ENCODE assay signal across 11 cellular contexts in genomic region chr9:134662143-134662876, GRCh38. TPM values are rescaled to one million over a fixed set of nuclear protein-coding genes. Genes with fewer than 3 reads are reported as not detected.
DNase-seq lines count a peak whose midpoint lies in the region; ATAC-seq and TF ChIP-seq lines count a peak whose summit lies in the region.
"Had no signal": no experiment of that assay in that cellular context is flagged by ENCODE, and none has a peak within 500 bp of the region (broad histone marks: within the 10 kb centered on the region; RNA-seq: fewer than 3 reads in every experiment).

No MANE protein-coding gene starts in this region.

- TF ChIP-seq POLR2A in breast epithelium (IDR thresholded peaks at IDR 0.05): no peak

- peak overlapping the region in 1 of 3 donors; percentile 5 for H3K4me3 ChIP-seq in breast epithelium
- H3K4me3 ChIP-seq in subcutaneous abdominal adipose tissue (ENCODE audit: low read depth in 1 of 5, low read length in 5 of 5): no peak overlapping the region

- intact Hi-C loops in breast epithelium (cut with DNase I; ENCODE audit: low total_unique reads): no loop called here
- intact Hi-C loops in left colon (cut with DNase I, micrococcal nuclease): no loop called here

- DNase-seq in HFFc6 (peak; percentile 96), breast epithelium (ENCODE audit: low spot score in 2 of 2) (no peak), left colon (peak; percentile 28 to 68), DMS114 treated with DMSO at 0.1 percent for 48 hours (lab: John Stamatoyannopoulos, UW; ENCODE audit: unreplicated experiment) (no peak), Ammon's horn (ENCODE audit: low spot score) (no peak), NCI-H2081 treated with DMSO at 0.1 percent for 48 hours (lab: John Stamatoyannopoulos, UW) (no peak)
- DNase-seq in activated CD4-positive, alpha-beta T cell treated with anti-CD3 and anti-CD28 coated beads for 48 hours: no peak
- DNase-seq: effector CD8-positive, alpha-beta T cell; OCI-M1 had no signal

- H3K4me1 Mint-ChIP-seq in HFFc6 (ENCODE audit: low read depth): peaks cover 75% of the 10 kb centered on the region

- H3K9me3 Mint-ChIP-seq in HFFc6: no peaks in the 10 kb centered on the region; the same call in 1 of the 2 replicates

- H3K27me3 Mint-ChIP-seq in HFFc6 (ENCODE audit: insufficient read depth): peaks cover 12% of the 10 kb centered on the region

- H3K9ac ChIP-seq in subcutaneous abdominal adipose tissue (ENCODE audit: low read length in 5 of 5): no peak overlapping the region

- H3K4me3 Mint-ChIP-seq in HFFc6: peak overlapping the region; percentile 87

- H3K27ac Mint-ChIP-seq in HFFc6: peak overlapping the region; percentile 95

- H3K9me3 ChIP-seq in breast epithelium (peaks cover 0 to 7% of the 10 kb centered on the region in 2 donors), subcutaneous abdominal adipose tissue (ENCODE audit: control insufficient read depth in 5 of 5, low read length in 5 of 5) (peaks cover 0 to 13% (median 0%) of the 10 kb centered on the region in 5 donors)

- H3K27ac ChIP-seq in breast epithelium (peak overlapping the region; percentile 33 to 80), subcutaneous abdominal adipose tissue (ENCODE audit: low read depth, low read length) (peak overlapping the region; percentile 57)

- no peak for ATAC-seq in left colon

- peaks cover 47% of the 10 kb centered on the region for H3K36me3 Mint-ChIP-seq in HFFc6 (ENCODE audit: low read depth)

- H3K36me3 ChIP-seq in breast epithelium (no peaks in the 10 kb centered on the region), subcutaneous abdominal adipose tissue (ENCODE audit: control insufficient read depth in 5 of 5, insufficient read depth in 5 of 5, low read length in 5 of 5) (peaks cover 0 to 5% (median 3%) of the 10 kb centered on the region in 5 donors)

- TF ChIP-seq CTCF in HFFc6 (IDR thresholded peaks at IDR 0.05) (no peak), breast epithelium (IDR thresholded peaks at IDR 0.05) (no peak)

- no peaks in the 10 kb centered on the region for H3K27me3 ChIP-seq in breast epithelium
- no peaks in the 10 kb centered on the region for H3K27me3 ChIP-seq in subcutaneous abdominal adipose tissue (ENCODE audit: control insufficient read depth in 5 of 5, insufficient read depth in 4 of 5, low read length in 5 of 5)

- no peaks in the 10 kb centered on the region for H3K4me1 ChIP-seq in breast epithelium
- H3K4me1 ChIP-seq in subcutaneous abdominal adipose tissue (ENCODE audit: control insufficient read depth in 5 of 5, insufficient read depth in 5 of 5, low read length in 5 of 5): peaks cover 5 to 34% (median 31%) of the 10 kb centered on the region in 5 donors

RNA-seq across cellular contexts. Expression of gene COL5A1, which starts 20.7 kb away (rescaled TPM):
- 100 to 1,000 TPM; 196 to 308 (median 225) TPM for total RNA-seq in HFFc6 (2021; fragmentation: NEBNext Ultra II Directional; extraction: Animal tissue kit (Norgen Biotek cat#: 25700))
- total RNA-seq in breast epithelium (10 to 100 TPM; 12.1 to 17.0 (median 15.4) TPM), left colon (10 to 100 TPM in 1 of 2 donors, 1 to 10 TPM in 1; 5.3 to 17.8 TPM)
- total RNA-seq: activated CD8-positive, alpha-beta memory T cell treated with anti-CD3 and anti-CD28 coated beads for 36 hours had no signal

Comparison
In these comparisons a context has a peak if more than half of its experiments do, and no peak if none do; other contexts are left out.
1. DNase-seq: peak in HFFc6 (single experiment) and left colon (2 of 2); none in breast epithelium (0 of 2), DMS114 treated with DMSO at 0.1 percent for 48 hours (single experiment), Ammon's horn (single experiment), NCI-H2081 treated with DMSO at 0.1 percent for 48 hours (single experiment) and activated CD4-positive, alpha-beta T cell treated with anti-CD3 and anti-CD28 coated beads for 48 hours (single experiment).
2. RNA of gene COL5A1, which starts 20.7 kb away (total RNA-seq): 196 to 308 TPM in HFFc6; 5.3 to 17.8 TPM in left colon and 12.1 to 17.0 TPM in breast epithelium; every median in the first group is over 10 times any median in the second.